2 cellular contexts compared by ENCODE assay signal in genomic region chr10:62016477-62017140, GRCh38.
TF ChIP-seq lines count a peak whose summit lies in the region.

No MANE protein-coding gene starts in this region.

TF ChIP-seq in IMR-90, 13 proteins besides CTCF, POLR2A, EP300 and RAD21 (continued from another document):
- TF ChIP-seq USF2 (IDR thresholded peaks at IDR 0.05; ENCODE audit: low read depth, low read length), result no peak
- TF ChIP-seq RCOR1 (IDR thresholded peaks at IDR 0.05; ENCODE audit: insufficient replicate concordance, low read length), result no peak
- TF ChIP-seq CEBPB (IDR thresholded peaks at IDR 0.05; ENCODE audit: low read depth, low read length), result no peak
- no peak for TF ChIP-seq RFX5 (IDR thresholded peaks at IDR 0.05; ENCODE audit: low read depth, low read length)

TF ChIP-seq in GM23338, 12 proteins besides CTCF, POLR2A, EP300 and RAD21 (continued from another document):
- TF ChIP-seq ZNF462 (CRISPR knock-in tag; IDR thresholded peaks at IDR 0.05) (no peak), ZNF114 (CRISPR knock-in tag; IDR thresholded peaks at IDR 0.05) (no peak), ZNF331 (CRISPR knock-in tag; IDR thresholded peaks at IDR 0.05; ENCODE audit: low read depth) (no peak), REST (IDR thresholded peaks at IDR 0.05; ENCODE audit: unreplicated experiment) (no peak), ETS1 (IDR thresholded peaks at IDR 0.05) (no peak), EZH2 (IDR thresholded peaks at IDR 0.05; ENCODE audit: low read depth, unreplicated experiment) (no peak), JUNB (IDR thresholded peaks at IDR 0.05; ENCODE audit: unreplicated experiment) (no peak), EZH2phosphoT487 (IDR thresholded peaks at IDR 0.05; ENCODE audit: unreplicated experiment) (no peak), STAT1 (IDR thresholded peaks at IDR 0.05; ENCODE audit: unreplicated experiment) (no peak)
